27 cellular contexts compared by ENCODE assay signal in genomic region chr4:99483636-99484035, GRCh38. TPM values are rescaled to one million over a fixed set of nuclear protein-coding genes. Genes with fewer than 3 reads are reported as not detected.
DNase-seq lines count a peak whose midpoint lies in the region; ATAC-seq and TF ChIP-seq lines count a peak whose summit lies in the region.
"Had no signal": no experiment of that assay in that cellular context is flagged by ENCODE, and none has a peak within 500 bp of the region (broad histone marks: within the 10 kb centered on the region; RNA-seq: fewer than 3 reads in every experiment).

No MANE protein-coding gene starts in this region.

- BruUV-seq in MCF 10A (replicated peaks; lab: Mats Ljungman, UMichigan) (no TSS peak), mammary epithelial cell (replicated peaks; lab: Mats Ljungman, UMichigan) (no TSS peak)

- CTCF ChIA-PET in MCF 10A (lab: Yijun Ruan, JAX) (no interaction called here), mammary epithelial cell (lab: Charles Lee; ENCODE audit: low non-redundant PET) (no interaction called here)

- H3K79me2 ChIP-seq in mammary epithelial cell (ENCODE audit: insufficient read depth, low read length): no peaks in the 10 kb centered on the region

- 100% methylated on average over 1 of the region's 1 CpG for WGBS in mammary epithelial cell (ENCODE audit: low coverage, missing lambda C conversion rate)

- H3K4me3 ChIP-seq in mammary epithelial cell (replicated peaks in 1 of 3; ENCODE audit: insufficient read depth in 1 of 3, low read depth in 2 of 3, low read length in 3 of 3) (no peak overlapping the region), choroid plexus epithelial cell (ENCODE audit: low read depth, low read length) (no peak overlapping the region), fibroblast of pulmonary artery (replicated peaks; ENCODE audit: low read depth, low read length) (no peak overlapping the region)
- H3K4me3 ChIP-seq: GM12878, SJSA1 had no signal

- no peaks in the 10 kb centered on the region for H3K27me3 ChIP-seq in mammary epithelial cell (ENCODE audit: insufficient read depth, low read length)
- H3K27me3 ChIP-seq: SJSA1 had no signal

- intact Hi-C loops in MCF 10A (cut with micrococcal nuclease): no loop called here
- intact Hi-C loops in mammary epithelial cell (cut with micrococcal nuclease): no loop called here

- H3K9ac ChIP-seq in mammary epithelial cell (ENCODE audit: insufficient read depth, low read length): no peak overlapping the region

- no peak overlapping the region for H3K4me3 Mint-ChIP-seq in MCF 10A (ENCODE audit: unreplicated experiment)
- H3K4me3 Mint-ChIP-seq: CD8-positive, alpha-beta memory T cell had no signal

- in situ Hi-C loops in mammary epithelial cell (cut with MboI; ENCODE audit: low sequenced_read_pairs in 2 of 2): no loop called here

- ATAC-seq in GM18867 (IDR thresholded peaks at IDR 0.05; ENCODE audit: unreplicated experiment): no peak
- ATAC-seq: GM12878, HCT116, Right ventricle myocardium inferior had no signal

- POLR2A ChIA-PET in MCF 10A (lab: Yijun Ruan, JAX): no interaction called here

- dilution Hi-C loops in mammary epithelial cell (cut with HindIII; ENCODE audit: low sequenced_read_pairs): no loop called here

- no peaks in the 10 kb centered on the region for H3K27me3 Mint-ChIP-seq in MCF 10A (ENCODE audit: insufficient read depth, unreplicated experiment)

- no peaks in the 10 kb centered on the region for H4K20me1 ChIP-seq in mammary epithelial cell (ENCODE audit: insufficient read depth, low read length)

- no peaks in the 10 kb centered on the region for H3K4me1 ChIP-seq in mammary epithelial cell (ENCODE audit: insufficient read depth, low read length)
- H3K4me1 ChIP-seq: SJSA1 had no signal

- TF ChIP-seq CTCF in MCF 10A (IDR thresholded peaks at IDR 0.05; ENCODE audit: unreplicated experiment) (no peak), mammary epithelial cell (conservative IDR thresholded peaks at IDR 0.05 in 1 of 2, IDR thresholded peaks at IDR 0.05 in 1 of 2; ENCODE audit: extremely low read depth in 1 of 2, insufficient read depth in 1 of 2, low read depth in 1 of 2, low read length in 2 of 2) (no peak), choroid plexus epithelial cell (conservative IDR thresholded peaks at IDR 0.05; ENCODE audit: low read depth, low read length) (no peak), fibroblast of pulmonary artery (IDR thresholded peaks at IDR 0.05; ENCODE audit: low read length, missing control alignments) (no peak)

- H3K27ac ChIP-seq in mammary epithelial cell (ENCODE audit: insufficient read depth, low read depth, low read length): no peak overlapping the region
- H3K27ac ChIP-seq: C4-2B, SJSA1 had no signal

- DNase-seq in MCF 10A (ENCODE audit: unreplicated experiment) (peak; percentile 8), mammary epithelial cell (no peak), choroid plexus epithelial cell (ENCODE audit: low read depth) (peak; percentile 40), fibroblast of pulmonary artery (ENCODE audit: low read depth) (peak; percentile 39), stromal cell of bone marrow (ENCODE audit: low read depth) (peak; percentile 5), SK-N-DZ (ENCODE audit: low spot score) (no peak), DMS153 treated with DMSO at 0.1 percent for 48 hours (lab: John Stamatoyannopoulos, UW; ENCODE audit: unreplicated experiment) (no peak)
- DNase-seq: 8988T; CD8-positive, alpha-beta memory T cell; DMS79; KG1; NCI-H1105 treated with DMSO at 0.1 percent for 48 hours; NCI-H1694; NCI-H2081; NCI-H2171 treated with DMSO at 0.1 percent for 48 hours; NCI-H446; NCI-H526; OCI-M1 had no signal

- no peaks in the 10 kb centered on the region for H3K36me3 Mint-ChIP-seq in MCF 10A (ENCODE audit: insufficient read depth, unreplicated experiment)

- H3K4me1 Mint-ChIP-seq in MCF 10A (ENCODE audit: insufficient read depth, unreplicated experiment): no peaks in the 10 kb centered on the region
- H3K4me1 Mint-ChIP-seq: CD8-positive, alpha-beta memory T cell had no signal

- H3K4me2 ChIP-seq in mammary epithelial cell (ENCODE audit: insufficient read depth, low read depth, low read length): no peak overlapping the region

- no peak overlapping the region for H2AFZ ChIP-seq in mammary epithelial cell (ENCODE audit: low read depth, low read length)

- no peak overlapping the region for H3K27ac Mint-ChIP-seq in MCF 10A (ENCODE audit: low read depth, unreplicated experiment)
- H3K27ac Mint-ChIP-seq: CD8-positive, alpha-beta memory T cell had no signal

- H3K36me3 ChIP-seq in mammary epithelial cell (ENCODE audit: insufficient read depth, low read length): no peaks in the 10 kb centered on the region
- H3K36me3 ChIP-seq: SJSA1 had no signal

- H3K9me3 ChIP-seq in mammary epithelial cell (replicated peaks; ENCODE audit: insufficient read depth, low read length): peaks cover 14% of the 10 kb centered on the region
- H3K9me3 ChIP-seq: SJSA1 had no signal

- H3K9me3 Mint-ChIP-seq in MCF 10A (ENCODE audit: unreplicated experiment): peaks cover 5% of the 10 kb centered on the region

RNA-seq across cellular contexts. Expression of gene C4orf17, which starts 27.2 kb away (rescaled TPM):
- total RNA-seq in MCF 10A (2022) (not detected in 2 replicates), mammary epithelial cell (not detected)
- not detected for polyA plus RNA-seq in mammary epithelial cell
- not detected for polyA minus RNA-seq in mammary epithelial cell
- polyA plus RNA-seq in SK-N-DZ (2014; cell fraction: cytosol; rRNA removed): not detected in 2 replicates
- polyA plus RNA-seq in SK-N-DZ (2014; cell fraction: nucleus; rRNA removed): not detected in 2 replicates
- total RNA-seq: CD8-positive, alpha-beta memory T cell; GM12878; H1; HT1080; Right ventricle myocardium inferior; SJSA1 had no signal
- polyA plus RNA-seq: AG04450; CD8-positive, alpha-beta memory T cell; GM12878; H1 had no signal

RNA-seq across cellular contexts. Expression of gene ADH7, which starts 48.5 kb away (rescaled TPM):
- total RNA-seq in MCF 10A (2022) (not detected in 2 replicates), mammary epithelial cell (under 1 TPM in 1 of 2 donors, not detected in 1; 0.33 TPM)
- polyA plus RNA-seq in mammary epithelial cell: not detected
- polyA minus RNA-seq in mammary epithelial cell: not detected
- polyA plus RNA-seq in SK-N-DZ (2014; cell fraction: cytosol; rRNA removed): not detected in 2 replicates
- not detected in 2 replicates for polyA plus RNA-seq in SK-N-DZ (2014; cell fraction: nucleus; rRNA removed)
- total RNA-seq: CD8-positive, alpha-beta memory T cell; GM12878; H1; HT1080; Right ventricle myocardium inferior; SJSA1 had no signal
- polyA plus RNA-seq: AG04450; CD8-positive, alpha-beta memory T cell; GM12878; H1 had no signal

Comparison
In these comparisons a context has a peak if more than half of its experiments do, and no peak if none do; other contexts are left out.
1. DNase-seq: peak in MCF 10A (single experiment), choroid plexus epithelial cell (single experiment), fibroblast of pulmonary artery (single experiment) and stromal cell of bone marrow (single experiment); none in mammary epithelial cell (single experiment), SK-N-DZ (single experiment) and DMS153 treated with DMSO at 0.1 percent for 48 hours (single experiment).